Comparison of ENCODE assay signal across 11 cellular contexts in genomic region chr9:112752334-112753110, GRCh38. TPM values are rescaled to one million over a fixed set of nuclear protein-coding genes. Genes with fewer than 3 reads are reported as not detected.
DNase-seq lines count a peak whose midpoint lies in the region; ATAC-seq, FAIRE-seq and TF ChIP-seq lines count a peak whose summit lies in the region.
"Had no signal": no experiment of that assay in that cellular context is flagged by ENCODE, and none has a peak within 500 bp of the region (broad histone marks: within the 10 kb centered on the region; RNA-seq: fewer than 3 reads in every experiment).

No MANE protein-coding gene starts in this region.

- H3K27ac ChIP-seq in HUES6 (ENCODE audit: low read depth, low read length), result no peak overlapping the region
- H3K27ac ChIP-seq in naive thymus-derived CD4-positive, alpha-beta T cell (ENCODE audit: low read depth, low read length), result no peak overlapping the region

- H3K9ac ChIP-seq in HUES6 (ENCODE audit: low read length), result no peak overlapping the region

- peaks cover 34% of the 10 kb centered on the region for H3K4me1 ChIP-seq in HUES6 (ENCODE audit: control insufficient read depth, insufficient read depth, low read length)
- H3K4me1 ChIP-seq in naive thymus-derived CD4-positive, alpha-beta T cell (ENCODE audit: control insufficient read depth in 2 of 2, insufficient read depth in 2 of 2, low read length in 2 of 2), result peaks cover 51 to 53% of the 10 kb centered on the region in 2 donors

- CTCF ChIA-PET in naive thymus-derived CD4-positive, alpha-beta T cell (lab: Charles Lee), result no interaction called here

- peak overlapping the region; percentile 75; the same call in 1 of the 2 replicates for H3K4me3 ChIP-seq in AG10803 (ENCODE audit: low read length)
- peak overlapping the region; percentile 64 for H3K4me3 ChIP-seq in HUES6 (ENCODE audit: low read depth, low read length)
- H3K4me3 ChIP-seq in astrocyte of the cerebellum (ENCODE audit: low read depth, low read length), result peak overlapping the region; percentile 90
- H3K4me3 ChIP-seq in naive thymus-derived CD4-positive, alpha-beta T cell (ENCODE audit: low read length), result no peak overlapping the region

- POLR2A ChIA-PET in naive thymus-derived CD4-positive, alpha-beta T cell (lab: Charles Lee), result interaction anchor here (6.7 kb wide), 1 partner anchor 34 kb away, joined by 45 read pairs; the partner anchor contains the start of gene INIP

- DNase-seq in AG10803 (ENCODE audit: low read depth) (no peak), astrocyte of the cerebellum (ENCODE audit: low read depth) (no peak), NCI-H1105 (lab: John Stamatoyannopoulos, UW) (no peak), NCI-H2081 (lab: John Stamatoyannopoulos, UW) (no peak), GM19239 (ENCODE audit: insufficient read length, low spot score) (no peak)
- DNase-seq in naive thymus-derived CD4-positive, alpha-beta T cell, result no peak
- DNase-seq: DMS79 treated with DMSO at 0.1 percent for 48 hours; effector CD4-positive, alpha-beta T cell; left cardiac atrium had no signal

- H3K4me3 Mint-ChIP-seq in naive thymus-derived CD4-positive, alpha-beta T cell, result peak overlapping the region; percentile 62 to 93 (median 89)

- in situ Hi-C loops in astrocyte of the cerebellum (cut with HindIII; ENCODE audit: low sequenced_read_pairs), result no loop called here

- no peak for TF ChIP-seq POLR2A in GM18505 (IDR thresholded peaks at IDR 0.05; ENCODE audit: borderline replicate concordance, extremely low read depth, insufficient read depth, insufficient read length)

- H3K27me3 Mint-ChIP-seq in naive thymus-derived CD4-positive, alpha-beta T cell, result peaks cover 0 to 4% (median 0%) of the 10 kb centered on the region in 5 donors

- no peak for FAIRE-seq in GM19239 (lab: Jason Lieb, UNC)

- H3K4me1 Mint-ChIP-seq in naive thymus-derived CD4-positive, alpha-beta T cell, result peaks cover 59 to 84% (median 74%) of the 10 kb centered on the region in 7 donors

- no peaks in the 10 kb centered on the region for H3K9me3 Mint-ChIP-seq in naive thymus-derived CD4-positive, alpha-beta T cell

- intact Hi-C loops in naive thymus-derived CD4-positive, alpha-beta T cell (cut with micrococcal nuclease), result loop anchor here in 1 of 2 donors (5.0 to 10.0 kb wide), 3 partner anchors 420 to 1268 kb away; partner anchors contain the start of genes ECPAS, PTBP3 and UGCG

- H3K27ac Mint-ChIP-seq in naive thymus-derived CD4-positive, alpha-beta T cell, result peak overlapping the region in 4 of 9 donors; percentile 12 to 82 (median 46)

- no peak for ATAC-seq in naive thymus-derived CD4-positive, alpha-beta T cell
- ATAC-seq in GM18505 (IDR thresholded peaks at IDR 0.05; ENCODE audit: unreplicated experiment), result no peak

- no peaks in the 10 kb centered on the region for H3K9me3 ChIP-seq in HUES6 (ENCODE audit: control insufficient read depth, insufficient read depth, low read depth, low read length)
- no peaks in the 10 kb centered on the region for H3K9me3 ChIP-seq in naive thymus-derived CD4-positive, alpha-beta T cell (ENCODE audit: control insufficient read depth in 2 of 3, low read length in 3 of 3)

- peaks cover 12% of the 10 kb centered on the region for H3K27me3 ChIP-seq in HUES6 (ENCODE audit: control insufficient read depth, insufficient read depth, low read length)
- H3K27me3 ChIP-seq in naive thymus-derived CD4-positive, alpha-beta T cell (ENCODE audit: control insufficient read depth in 2 of 2, insufficient read depth in 2 of 2, low read length in 2 of 2), result no peaks in the 10 kb centered on the region

- TF ChIP-seq CTCF in AG10803 (conservative IDR thresholded peaks at IDR 0.05; ENCODE audit: low read length), result no peak
- no peak for TF ChIP-seq CTCF in astrocyte of the cerebellum (IDR thresholded peaks at IDR 0.05; ENCODE audit: low read depth, low read length, missing control alignments)

- H3K36me3 ChIP-seq in HUES6 (ENCODE audit: control insufficient read depth, insufficient read depth, low read length), result no peaks in the 10 kb centered on the region
- H3K36me3 ChIP-seq in naive thymus-derived CD4-positive, alpha-beta T cell (ENCODE audit: control insufficient read depth in 2 of 3, insufficient read depth in 3 of 3, low read length in 3 of 3), result peaks cover 0 to 4% (median 0%) of the 10 kb centered on the region in 3 experiments

- H3K36me3 Mint-ChIP-seq in naive thymus-derived CD4-positive, alpha-beta T cell, result peaks cover 0 to 12% (median 0%) of the 10 kb centered on the region in 5 donors

RNA-seq across cellular contexts. Expression of gene SNX30, which starts 2.0 kb away (rescaled TPM):
- 10 to 100 TPM in 1 of 5 experiments, 1 to 10 TPM in 4; 6.6 to 15.8 (median 9.2) TPM for total RNA-seq in naive thymus-derived CD4-positive, alpha-beta T cell
- 1 to 10 TPM in 1 of 2 donors, under 1 TPM in 1; 0.98 to 1.8 TPM for polyA plus RNA-seq in naive thymus-derived CD4-positive, alpha-beta T cell

RNA-seq across cellular contexts. Expression of gene INIP, which starts 34.6 kb away (rescaled TPM):
- 10 to 100 TPM; 13.8 to 35.0 (median 28.3) TPM for total RNA-seq in naive thymus-derived CD4-positive, alpha-beta T cell
- 10 to 100 TPM; 51.5 to 63.1 TPM for polyA plus RNA-seq in naive thymus-derived CD4-positive, alpha-beta T cell
